Comparison of ENCODE assay signal across 20 cellular contexts in genomic region chr6:14439419-14439818, GRCh38.
"Had no signal": no experiment of that assay in that cellular context is flagged by ENCODE, and none has a peak within 500 bp of the region (broad histone marks: within the 10 kb centered on the region; RNA-seq: fewer than 3 reads in every experiment).

No MANE protein-coding gene starts in this region.

- H3K36me3 ChIP-seq: esophagus squamous epithelium, neutrophil, sigmoid colon had no signal

- H3K27me3 ChIP-seq: dorsolateral prefrontal cortex, esophagus squamous epithelium, hepatocyte, sigmoid colon had no signal

- H3K9me3 ChIP-seq: esophagus squamous epithelium, neutrophil, sigmoid colon had no signal

- H3K9me3 Mint-ChIP-seq: naive B cell, nephron progenitor cell had no signal

- FAIRE-seq: endometrium, kidney, small intestine had no signal

- H3K79me2 ChIP-seq: hepatocyte had no signal

- DNase-seq: cortex of kidney; dorsolateral prefrontal cortex; effector CD8-positive, alpha-beta T cell; esophagus squamous epithelium; foreskin fibroblast; head of caudate nucleus; kidney; left cardiac atrium; left ventricle myocardium superior; mesendoderm; naive B cell; nephron progenitor cell; sigmoid colon; small intestine; stimulated activated CD4-positive, alpha-beta T cell treated with anti-CD3 and anti-CD28 coated beads, Interleukin-12 subunit alpha, Interleukin-12 subunit beta, amount 100 ng/mL, for 4 hours; stimulated activated naive CD4-positive, alpha-beta T cell treated with Interleukin-2 at 50 U/mL for 16 hours; trophoblast cell had no signal

- ATAC-seq: left cardiac atrium, left ventricle myocardium superior had no signal

- H2AFZ ChIP-seq: hepatocyte had no signal

- H3K27ac ChIP-seq: dorsolateral prefrontal cortex, hepatocyte, neutrophil had no signal

- H3K36me3 Mint-ChIP-seq: naive B cell had no signal

- H3K4me3 Mint-ChIP-seq: naive B cell, nephron progenitor cell had no signal

- H3K4me3 ChIP-seq: dorsolateral prefrontal cortex, esophagus squamous epithelium, hepatocyte, sigmoid colon had no signal

- H3K4me2 ChIP-seq: hepatocyte had no signal

- H3K27ac Mint-ChIP-seq: naive B cell, nephron progenitor cell had no signal

- H3K27me3 Mint-ChIP-seq: naive B cell had no signal
